Comparison of ENCODE assay signal across 30 cellular contexts in genomic region chr12:57904426-57904825, GRCh38. TPM values are rescaled to one million over a fixed set of nuclear protein-coding genes. Genes with fewer than 3 reads are reported as not detected.
"Had no signal": no experiment of that assay in that cellular context is flagged by ENCODE, and none has a peak within 500 bp of the region (broad histone marks: within the 10 kb centered on the region; RNA-seq: fewer than 3 reads in every experiment).

No MANE protein-coding gene starts in this region.

- H3K9me3 Mint-ChIP-seq: activated CD4-positive, alpha-beta memory T cell treated with anti-CD3 and anti-CD28 coated beads, Interleukin-2, amount 10 ng/mL, durations not matched to agents 7 days and 5 days; activated CD4-positive, alpha-beta T cell treated with anti-CD3 and anti-CD28 coated beads, Interleukin-2, amount 10 ng/mL, durations not matched to agents 24 days and 14 days; activated naive CD4-positive, alpha-beta T cell treated with anti-CD3 and anti-CD28 coated beads, Interleukin-2, amount 10 ng/mL, durations not matched to agents 7 days and 5 days; activated naive CD4-positive, alpha-beta T cell treated with anti-CD3 and anti-CD28 coated beads, Interleukin-2, amount 50 U/mL, for 72 hours; activated naive CD8-positive, alpha-beta T cell treated with anti-CD3 and anti-CD28 coated beads, Interleukin-2, amount 10 ng/mL, durations not matched to agents 7 days and 5 days; activated T-cell treated with anti-CD3 and anti-CD28 coated beads, Interleukin-2, amount 50 U/mL, for 24 hours; activated T-cell treated with anti-CD3 and anti-CD28 coated beads, Interleukin-2, amount 50 U/mL, for 72 hours; T-helper 2 cell treated with Interferon-gamma antibody and Interleukin-4, amounts not matched to agents 5 μg/mL and 100 μg/mL, for 36 hours had no signal

- H3K27ac Mint-ChIP-seq: activated CD4-positive, alpha-beta memory T cell treated with anti-CD3 and anti-CD28 coated beads, Interleukin-2, amount 10 ng/mL, durations not matched to agents 7 days and 5 days; activated CD4-positive, alpha-beta T cell treated with anti-CD3 and anti-CD28 coated beads for 36 hours; activated naive CD4-positive, alpha-beta T cell treated with anti-CD3 and anti-CD28 coated beads, Interleukin-2, amount 10 ng/mL, durations not matched to agents 7 days and 5 days; activated naive CD8-positive, alpha-beta T cell treated with anti-CD3 and anti-CD28 coated beads, Interleukin-2, amount 10 ng/mL, durations not matched to agents 7 days and 5 days; activated T-cell treated with anti-CD3 and anti-CD28 coated beads, Interleukin-2, amount 50 U/mL, for 72 hours; T-helper 2 cell treated with Interferon-gamma antibody and Interleukin-4, amounts not matched to agents 5 μg/mL and 100 μg/mL, for 36 hours had no signal

- H3K4me3 ChIP-seq: cardiac muscle cell, colonic mucosa had no signal

- H3K27me3 ChIP-seq: ascending aorta, breast epithelium, colonic mucosa, esophagus squamous epithelium had no signal

- H3K27ac ChIP-seq: ascending aorta, cardiac muscle cell, epithelial cell of prostate had no signal

- H3K36me3 ChIP-seq: ascending aorta, breast epithelium, cardiac muscle cell, colonic mucosa, esophagus squamous epithelium, gastroesophageal sphincter had no signal

- H3K4me3 Mint-ChIP-seq: activated CD4-positive, alpha-beta memory T cell treated with anti-CD3 and anti-CD28 coated beads, Interleukin-2, amount 10 ng/mL, durations not matched to agents 7 days and 5 days; activated naive CD4-positive, alpha-beta T cell treated with anti-CD3 and anti-CD28 coated beads, Interleukin-2, amount 10 ng/mL, durations not matched to agents 7 days and 5 days had no signal

- H3K36me3 Mint-ChIP-seq: activated naive CD4-positive, alpha-beta T cell treated with anti-CD3 and anti-CD28 coated beads, Interleukin-2, amount 10 ng/mL, durations not matched to agents 7 days and 5 days; activated naive CD4-positive, alpha-beta T cell treated with anti-CD3 and anti-CD28 coated beads, Interleukin-2, amount 50 U/mL, for 72 hours; activated naive CD8-positive, alpha-beta T cell treated with anti-CD3 and anti-CD28 coated beads, Interleukin-2, amount 10 ng/mL, durations not matched to agents 7 days and 5 days; brain had no signal

- DNase-seq: activated CD4-positive, alpha-beta memory T cell treated with anti-CD3 and anti-CD28 coated beads, Interleukin-2, amount 10 ng/mL, durations not matched to agents 7 days and 5 days; activated CD4-positive, alpha-beta T cell treated with anti-CD3 and anti-CD28 coated beads for 36 hours; activated CD4-positive, alpha-beta T cell treated with anti-CD3 and anti-CD28 coated beads, Interleukin-2, amount 10 ng/mL, durations not matched to agents 24 days and 14 days; activated CD4-positive, alpha-beta T cell treated with anti-CD3 and anti-CD28 coated beads, Interleukin-2, amount 50 U/mL, for 4 hours; activated CD4-positive, CD25-positive, alpha-beta regulatory T cell; activated CD4-positive, CD25-positive, alpha-beta regulatory T cell treated with anti-CD3 and anti-CD28 coated beads, Interleukin-2, amount 50 U/mL, for 72 hours; activated CD8-positive, alpha-beta memory T cell treated with anti-CD3 and anti-CD28 coated beads, Interleukin-2, amount 50 U/mL, for 48 hours; activated gamma-delta T cell; activated naive CD4-positive, alpha-beta T cell; activated naive CD4-positive, alpha-beta T cell treated with anti-CD3 and anti-CD28 coated beads, Interleukin-2, amount 10 ng/mL, durations not matched to agents 7 days and 5 days; activated naive CD8-positive, alpha-beta T cell treated with anti-CD3 and anti-CD28 coated beads, Interleukin-2, amount 10 ng/mL, durations not matched to agents 7 days and 5 days; activated T-cell treated with anti-CD3 and anti-CD28 coated beads for 4 hours; activated T-cell treated with anti-CD3 and anti-CD28 coated beads, Interleukin-2, amount 50 U/mL, for 24 hours; activated T-cell treated with anti-CD3 and anti-CD28 coated beads, Interleukin-2, amount 50 U/mL, for 72 hours; central memory CD4-positive, alpha-beta T cell; cerebellar nuclear complex; colonic mucosa; effector CD8-positive, alpha-beta T cell; esophagus squamous epithelium; foreskin melanocyte; hippocampal formation; T1000 had no signal

RNA-seq across cellular contexts. Expression of gene ATP23, which starts 36.9 kb away (rescaled TPM):
- total RNA-seq: ascending aorta had no signal
